Comparison of ENCODE assay signal across 2 cellular contexts in genomic region chr5:172193872-172194271, GRCh38.
TF ChIP-seq lines count a peak whose summit lies in the region.

Gene EFCAB9, plus strand, starts transcription at chr5:172194172. Its CDS starts 1 bp downstream, at chr5:172194173.

TF ChIP-seq in HepG2, 621 proteins besides CTCF, POLR2A, EP300 and RAD21:
- TF ChIP-seq ZBTB7B (CRISPR knock-in tag; IDR thresholded peaks at IDR 0.05): no peak
- TF ChIP-seq ZNF33B (CRISPR knock-in tag; IDR thresholded peaks at IDR 0.05): no peak
- no peak for TF ChIP-seq ELF1 (CRISPR knock-in tag; IDR thresholded peaks at IDR 0.05)
- no peak for TF ChIP-seq KLF13 (CRISPR knock-in tag; IDR thresholded peaks at IDR 0.05)
- TF ChIP-seq ETS1 (CRISPR knock-in tag; IDR thresholded peaks at IDR 0.05): no peak
- no peak for TF ChIP-seq ZNF496 (CRISPR knock-in tag; IDR thresholded peaks at IDR 0.05; ENCODE audit: insufficient replicate concordance)
- TF ChIP-seq RARA (CRISPR knock-in tag; IDR thresholded peaks at IDR 0.05): no peak
- TF ChIP-seq AHDC1 (CRISPR knock-in tag; IDR thresholded peaks at IDR 0.05; ENCODE audit: borderline replicate concordance): no peak
- TF ChIP-seq ZNF737 (CRISPR knock-in tag; IDR thresholded peaks at IDR 0.05; ENCODE audit: borderline replicate concordance): no peak

TF ChIP-seq in H1, 55 proteins besides CTCF, POLR2A, EP300 and RAD21:
- no peak for TF ChIP-seq ATF2 (IDR thresholded peaks at IDR 0.05; ENCODE audit: low read length)
